Comparison of ENCODE assay signal across 1 cellular context in the genomic region with DNA sequence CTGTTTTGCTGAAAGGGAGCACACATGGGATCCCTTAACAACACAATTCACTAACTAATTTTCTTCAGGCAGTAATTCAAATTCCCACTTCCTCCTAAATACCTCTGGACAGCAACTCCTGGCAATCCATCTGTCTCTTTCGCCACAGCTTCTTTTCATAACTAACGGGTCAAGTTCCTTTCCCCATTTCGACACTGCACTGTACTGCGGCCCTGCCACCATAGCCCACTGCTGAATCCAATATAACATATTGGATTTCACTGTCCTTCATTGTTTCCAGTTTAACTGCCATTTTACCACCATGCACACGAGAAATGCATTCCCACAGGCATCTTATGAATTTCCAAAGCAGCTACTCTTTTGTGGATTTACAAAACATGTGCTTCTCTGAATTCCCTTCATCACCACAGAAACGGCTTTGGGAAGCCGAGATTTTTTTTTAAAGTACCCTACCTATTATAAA.
TF ChIP-seq lines count a peak whose summit lies in the region.

No MANE protein-coding gene starts in this region.

TF ChIP-seq in WTC11, 78 proteins besides CTCF, POLR2A, EP300 and RAD21 (continued from another document):
- TF ChIP-seq, protein P1, sequence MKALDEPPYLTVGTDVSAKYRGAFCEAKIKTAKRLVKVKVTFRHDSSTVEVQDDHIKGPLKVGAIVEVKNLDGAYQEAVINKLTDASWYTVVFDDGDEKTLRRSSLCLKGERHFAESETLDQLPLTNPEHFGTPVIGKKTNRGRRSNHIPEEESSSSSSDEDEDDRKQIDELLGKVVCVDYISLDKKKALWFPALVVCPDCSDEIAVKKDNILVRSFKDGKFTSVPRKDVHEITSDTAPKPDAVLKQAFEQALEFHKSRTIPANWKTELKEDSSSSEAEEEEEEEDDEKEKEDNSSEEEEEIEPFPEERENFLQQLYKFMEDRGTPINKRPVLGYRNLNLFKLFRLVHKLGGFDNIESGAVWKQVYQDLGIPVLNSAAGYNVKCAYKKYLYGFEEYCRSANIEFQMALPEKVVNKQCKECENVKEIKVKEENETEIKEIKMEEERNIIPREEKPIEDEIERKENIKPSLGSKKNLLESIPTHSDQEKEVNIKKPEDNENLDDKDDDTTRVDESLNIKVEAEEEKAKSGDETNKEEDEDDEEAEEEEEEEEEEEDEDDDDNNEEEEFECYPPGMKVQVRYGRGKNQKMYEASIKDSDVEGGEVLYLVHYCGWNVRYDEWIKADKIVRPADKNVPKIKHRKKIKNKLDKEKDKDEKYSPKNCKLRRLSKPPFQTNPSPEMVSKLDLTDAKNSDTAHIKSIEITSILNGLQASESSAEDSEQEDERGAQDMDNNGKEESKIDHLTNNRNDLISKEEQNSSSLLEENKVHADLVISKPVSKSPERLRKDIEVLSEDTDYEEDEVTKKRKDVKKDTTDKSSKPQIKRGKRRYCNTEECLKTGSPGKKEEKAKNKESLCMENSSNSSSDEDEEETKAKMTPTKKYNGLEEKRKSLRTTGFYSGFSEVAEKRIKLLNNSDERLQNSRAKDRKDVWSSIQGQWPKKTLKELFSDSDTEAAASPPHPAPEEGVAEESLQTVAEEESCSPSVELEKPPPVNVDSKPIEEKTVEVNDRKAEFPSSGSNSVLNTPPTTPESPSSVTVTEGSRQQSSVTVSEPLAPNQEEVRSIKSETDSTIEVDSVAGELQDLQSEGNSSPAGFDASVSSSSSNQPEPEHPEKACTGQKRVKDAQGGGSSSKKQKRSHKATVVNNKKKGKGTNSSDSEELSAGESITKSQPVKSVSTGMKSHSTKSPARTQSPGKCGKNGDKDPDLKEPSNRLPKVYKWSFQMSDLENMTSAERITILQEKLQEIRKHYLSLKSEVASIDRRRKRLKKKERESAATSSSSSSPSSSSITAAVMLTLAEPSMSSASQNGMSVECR (CRISPR knock-in tag; IDR thresholded peaks at IDR 0.05; ENCODE audit: borderline replicate concordance) = no peak
